Comparison of ENCODE assay signal across 9 cellular contexts in genomic region chr7:50791363-50791762, GRCh38. TPM values are rescaled to one million over a fixed set of nuclear protein-coding genes. Genes with fewer than 3 reads are reported as not detected.
DNase-seq lines count a peak whose midpoint lies in the region; ATAC-seq and TF ChIP-seq lines count a peak whose summit lies in the region.
"Had no signal": no experiment of that assay in that cellular context is flagged by ENCODE, and none has a peak within 500 bp of the region (broad histone marks: within the 10 kb centered on the region; RNA-seq: fewer than 3 reads in every experiment).

No MANE protein-coding gene starts in this region.

- no peaks in the 10 kb centered on the region for H3K27me3 ChIP-seq in kidney epithelial cell (ENCODE audit: control insufficient read depth, insufficient read depth, low read length)
- peaks cover 3% of the 10 kb centered on the region for H3K27me3 ChIP-seq in suprapubic skin

- H3K9me3 Mint-ChIP-seq in activated T-cell treated with anti-CD3 and anti-CD28 coated beads, Interleukin-2, amount 50 U/mL, for 24 hours: no peaks in the 10 kb centered on the region
- H3K9me3 Mint-ChIP-seq in activated CD8-positive, alpha-beta T cell treated with anti-CD3 and anti-CD28 coated beads, Interleukin-2, amount 10 ng/mL, durations not matched to agents 7 days and 5 days (ENCODE audit: insufficient read depth): no peaks in the 10 kb centered on the region

- H3K36me3 Mint-ChIP-seq in activated T-cell treated with anti-CD3 and anti-CD28 coated beads, Interleukin-2, amount 50 U/mL, for 24 hours (ENCODE audit: low read depth): no peaks in the 10 kb centered on the region
- H3K36me3 Mint-ChIP-seq in activated CD8-positive, alpha-beta T cell treated with anti-CD3 and anti-CD28 coated beads, Interleukin-2, amount 10 ng/mL, durations not matched to agents 7 days and 5 days (ENCODE audit: low read depth): no peaks in the 10 kb centered on the region

- H3K27ac ChIP-seq in suprapubic skin: peak overlapping the region; percentile 74

- CTCF ChIA-PET in activated CD8-positive, alpha-beta T cell treated with anti-CD3 and anti-CD28 coated beads, Interleukin-2, amount 10 ng/mL, durations not matched to agents 7 days and 5 days (lab: Charles Lee): interaction anchor here (0.9 kb wide), 1 partner anchor 14 kb away, joined by 3 read pairs; no protein-coding TSS in a partner anchor

- peaks cover 59% of the 10 kb centered on the region for H3K27me3 Mint-ChIP-seq in activated T-cell treated with anti-CD3 and anti-CD28 coated beads, Interleukin-2, amount 50 U/mL, for 24 hours
- H3K27me3 Mint-ChIP-seq in activated CD8-positive, alpha-beta T cell treated with anti-CD3 and anti-CD28 coated beads, Interleukin-2, amount 10 ng/mL, durations not matched to agents 7 days and 5 days (ENCODE audit: low read depth): peaks cover 50% of the 10 kb centered on the region

- H3K27ac Mint-ChIP-seq in activated T-cell treated with anti-CD3 and anti-CD28 coated beads, Interleukin-2, amount 50 U/mL, for 24 hours: no peak overlapping the region
- no peak overlapping the region for H3K27ac Mint-ChIP-seq in activated CD8-positive, alpha-beta T cell treated with anti-CD3 and anti-CD28 coated beads, Interleukin-2, amount 10 ng/mL, durations not matched to agents 7 days and 5 days
- H3K27ac Mint-ChIP-seq: CD14-positive monocyte had no signal

- TF ChIP-seq POLR2A in suprapubic skin (IDR thresholded peaks at IDR 0.05): no peak

- WGBS in suprapubic skin: 76% methylated on average over 4 of the region's 4 CpGs

- H3K4me3 ChIP-seq in kidney epithelial cell (ENCODE audit: low read depth, low read length): peak overlapping the region; percentile 65
- peak overlapping the region; percentile 60 for H3K4me3 ChIP-seq in suprapubic skin

- H3K4me3 Mint-ChIP-seq in activated T-cell treated with anti-CD3 and anti-CD28 coated beads, Interleukin-2, amount 50 U/mL, for 24 hours: peak overlapping the region; percentile 78
- H3K4me3 Mint-ChIP-seq in activated CD8-positive, alpha-beta T cell treated with anti-CD3 and anti-CD28 coated beads, Interleukin-2, amount 10 ng/mL, durations not matched to agents 7 days and 5 days: peak overlapping the region; percentile 78

- POLR2A ChIA-PET in activated CD8-positive, alpha-beta T cell treated with anti-CD3 and anti-CD28 coated beads, Interleukin-2, amount 10 ng/mL, durations not matched to agents 7 days and 5 days (lab: Charles Lee): no interaction called here

- H3K36me3 ChIP-seq in kidney epithelial cell (ENCODE audit: control insufficient read depth, insufficient read depth, low read length): no peaks in the 10 kb centered on the region
- no peaks in the 10 kb centered on the region for H3K36me3 ChIP-seq in suprapubic skin

- ATAC-seq in activated CD8-positive, alpha-beta T cell treated with anti-CD3 and anti-CD28 coated beads, Interleukin-2, amount 10 ng/mL, durations not matched to agents 7 days and 5 days: no peak
- no peak for ATAC-seq in GM19395 (IDR thresholded peaks at IDR 0.05; ENCODE audit: unreplicated experiment)

- no peak for DNase-seq in activated T-cell treated with anti-CD3 and anti-CD28 coated beads, Interleukin-2, amount 50 U/mL, for 24 hours
- DNase-seq in activated T-cell treated with anti-CD3 and anti-CD28 coated beads, Interleukin-2, amount 50 U/mL, for 48 hours: no peak
- no peak for DNase-seq in activated CD8-positive, alpha-beta T cell treated with anti-CD3 and anti-CD28 coated beads, Interleukin-2, amount 10 ng/mL, durations not matched to agents 7 days and 5 days
- DNase-seq in kidney epithelial cell (ENCODE audit: low read depth) (no peak), suprapubic skin (ENCODE audit: low spot score in 2 of 2) (peak in 1 of 2 donors; percentile 53), retina (no peak), GM19238 (ENCODE audit: insufficient read length, low spot score) (no peak)

- peaks cover 6% of the 10 kb centered on the region for H3K9me3 ChIP-seq in suprapubic skin

- peaks cover 12% of the 10 kb centered on the region for H3K4me1 ChIP-seq in suprapubic skin

- H3K4me1 Mint-ChIP-seq in activated T-cell treated with anti-CD3 and anti-CD28 coated beads, Interleukin-2, amount 50 U/mL, for 24 hours (ENCODE audit: low read depth): peaks cover 14% of the 10 kb centered on the region
- peaks cover 11% of the 10 kb centered on the region for H3K4me1 Mint-ChIP-seq in activated CD8-positive, alpha-beta T cell treated with anti-CD3 and anti-CD28 coated beads, Interleukin-2, amount 10 ng/mL, durations not matched to agents 7 days and 5 days (ENCODE audit: low read depth)

- TF ChIP-seq CTCF in kidney epithelial cell (IDR thresholded peaks at IDR 0.05; ENCODE audit: insufficient read depth, low read length, poor library complexity, severe bottlenecking) (no peak), suprapubic skin (IDR thresholded peaks at IDR 0.05) (no peak)

- TF ChIP-seq EP300 in suprapubic skin (IDR thresholded peaks at IDR 0.05): no peak

RNA-seq across cellular contexts. Expression of gene GRB10, which starts 8.7 kb away (rescaled TPM):
- 1 to 10 TPM; 6.3 to 6.6 TPM for total RNA-seq in activated CD8-positive, alpha-beta T cell treated with anti-CD3 and anti-CD28 coated beads, Interleukin-2, amount 10 ng/mL, durations not matched to agents 7 days and 5 days
- total RNA-seq in kidney epithelial cell: 86.3 and 90.6 TPM in 2 replicates
- 10 to 100 TPM in 2 of 4 donors, 1 to 10 TPM in 2; 7.8 to 56.2 (median 11.5) TPM for total RNA-seq in suprapubic skin
